In the genomic region with DNA sequence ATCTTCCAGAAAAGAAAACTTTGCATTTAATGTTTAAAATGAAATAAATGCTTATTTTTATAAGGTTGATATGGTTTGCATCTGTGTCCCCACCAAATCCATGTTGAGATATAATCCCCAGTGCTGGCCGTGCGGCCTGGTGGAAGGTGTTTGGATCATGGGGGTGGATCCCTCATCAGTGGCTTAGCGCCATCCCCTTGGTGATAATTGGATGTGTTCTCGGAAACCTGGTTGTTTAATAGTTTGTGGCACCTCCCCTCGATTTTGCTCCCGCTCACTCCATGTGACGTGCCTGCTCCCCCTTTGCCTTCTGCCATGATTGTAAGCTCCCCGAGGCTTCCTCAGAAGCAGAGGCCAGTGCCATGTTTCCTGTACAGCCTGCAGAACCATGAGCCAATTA, we compare ENCODE assay signal across 15 cellular contexts. TPM values are rescaled to one million over a fixed set of nuclear protein-coding genes. Genes with fewer than 3 reads are reported as not detected.
DNase-seq lines count a peak whose midpoint lies in the region; ATAC-seq and TF ChIP-seq lines count a peak whose summit lies in the region.
"Had no signal": no experiment of that assay in that cellular context is flagged by ENCODE, and none has a peak within 500 bp of the region (broad histone marks: within the 10 kb centered on the region; RNA-seq: fewer than 3 reads in every experiment).

No MANE protein-coding gene starts in this region.

- H3K36me3 ChIP-seq in hepatocyte (replicated peaks; ENCODE audit: insufficient read depth, low read depth) (no peaks in the 10 kb centered on the region), adrenal gland (replicated peaks in 1 of 2) (no peaks in the 10 kb centered on the region)
- H3K36me3 ChIP-seq: HAP-1 had no signal

- no peaks in the 10 kb centered on the region for H3K27me3 ChIP-seq in hepatocyte
- H3K27me3 ChIP-seq in adrenal gland = no peaks in the 10 kb centered on the region

- peaks cover 29% of the 10 kb centered on the region for H3K79me2 ChIP-seq in hepatocyte

- H3K9me2 ChIP-seq in hepatocyte (replicated peaks; ENCODE audit: insufficient read depth) = no peaks in the 10 kb centered on the region

- no peaks in the 10 kb centered on the region for H3K9me3 ChIP-seq in hepatocyte (ENCODE audit: low read depth)
- no peaks in the 10 kb centered on the region for H3K9me3 ChIP-seq in adrenal gland (replicated peaks in 1 of 3)
- H3K9me3 ChIP-seq: HAP-1 had no signal

- H4K20me1 ChIP-seq in hepatocyte (ENCODE audit: insufficient read depth, poor library complexity, severe bottlenecking) = peaks cover 4% of the 10 kb centered on the region

- H3K4me3 Mint-ChIP-seq in natural killer cell = peak overlapping the region; percentile 55
- H3K4me3 Mint-ChIP-seq in natural killer cell treated with Interleukin-12 subunit alpha and Interleukin-12 subunit beta and Interleukin-15 and Interleukin-18, amount 100 ng/mL, for 72 hours = no peak overlapping the region
- peak overlapping the region in 2 of 4 donors; percentile 75 to 86 for H3K4me3 Mint-ChIP-seq in IgD-negative memory B cell
- H3K4me3 Mint-ChIP-seq in neural crest cell = peak overlapping the region; percentile 73

- WGBS in hepatocyte (ENCODE audit: low lambda C conversion rate, missing lambda C conversion rate) = 87% methylated on average over 8 of the region's 8 CpGs
- WGBS in adrenal gland, 4 donors = 81 to 88% (median 83%) methylated on average over 8 of the region's 8 CpGs

- H3K4me3 ChIP-seq in hepatocyte (no peak overlapping the region), adrenal gland (no peak overlapping the region)
- H3K4me3 ChIP-seq: HAP-1 had no signal

- no peak for TF ChIP-seq POLR2A in adrenal gland (IDR thresholded peaks at IDR 0.05)

- DNase-seq in natural killer cell (no peak), neural crest cell (ENCODE audit: low read depth, low spot score) (no peak), hepatocyte (ENCODE audit: low spot score) (no peak), adrenal gland (no peak)
- DNase-seq in natural killer cell treated with Interleukin-12 subunit alpha and Interleukin-12 subunit beta and Interleukin-15 and Interleukin-18, amount 100 ng/mL, for 72 hours (ENCODE audit: low spot score) = no peak
- DNase-seq: C1 segment of cervical spinal cord; Calu3; CD8-positive, alpha-beta memory T cell; DMS53; DMS79 treated with DMSO at 0.1 percent for 48 hours; GF-D8; GOT3 had no signal

- H2AFZ ChIP-seq in hepatocyte = no peak overlapping the region

- H3K27me3 Mint-ChIP-seq in natural killer cell (ENCODE audit: low read depth in 2 of 2) (peaks cover 0 to 3% of the 10 kb centered on the region in 2 donors), IgD-negative memory B cell (peaks cover 9% of the 10 kb centered on the region), neural crest cell (ENCODE audit: low read depth) (peaks cover 25% of the 10 kb centered on the region)
- peaks cover 3 to 7% of the 10 kb centered on the region in 2 donors for H3K27me3 Mint-ChIP-seq in natural killer cell treated with Interleukin-12 subunit alpha and Interleukin-12 subunit beta and Interleukin-15 and Interleukin-18, amount 100 ng/mL, for 72 hours

- ATAC-seq in natural killer cell = no peak
- ATAC-seq in natural killer cell treated with Interleukin-12 subunit alpha and Interleukin-12 subunit beta and Interleukin-15 and Interleukin-18, amount 100 ng/mL, for 72 hours = no peak
- no peak for ATAC-seq in GM21619 (IDR thresholded peaks at IDR 0.05; ENCODE audit: unreplicated experiment)

- H3K9me3 Mint-ChIP-seq in natural killer cell (no peaks in the 10 kb centered on the region), IgD-negative memory B cell (peaks cover 0 to 1% (median 0%) of the 10 kb centered on the region in 3 donors), neural crest cell (no peaks in the 10 kb centered on the region)
- H3K9me3 Mint-ChIP-seq in natural killer cell treated with Interleukin-12 subunit alpha and Interleukin-12 subunit beta and Interleukin-15 and Interleukin-18, amount 100 ng/mL, for 72 hours = no peaks in the 10 kb centered on the region
- H3K9me3 Mint-ChIP-seq: CD8-positive, alpha-beta memory T cell had no signal

- no peak overlapping the region for H3K27ac Mint-ChIP-seq in natural killer cell
- peak overlapping the region in 1 of 2 donors; percentile 18 for H3K27ac Mint-ChIP-seq in natural killer cell treated with Interleukin-12 subunit alpha and Interleukin-12 subunit beta and Interleukin-15 and Interleukin-18, amount 100 ng/mL, for 72 hours
- peak overlapping the region in 2 of 3 donors; percentile 69 to 85 for H3K27ac Mint-ChIP-seq in IgD-negative memory B cell
- peak overlapping the region; percentile 63 for H3K27ac Mint-ChIP-seq in neural crest cell (ENCODE audit: unreplicated experiment)

- no peak overlapping the region for H3K4me2 ChIP-seq in hepatocyte

- intact Hi-C loops in natural killer cell (cut with micrococcal nuclease) (loop anchor here (10.0 kb wide), 1 partner anchor 347 kb away; no protein-coding TSS in a partner anchor), adrenal gland (cut with DNase I) (no loop called here)

- H3K4me1 Mint-ChIP-seq in natural killer cell = peaks cover 26 to 30% of the 10 kb centered on the region in 2 donors
- H3K4me1 Mint-ChIP-seq in natural killer cell treated with Interleukin-12 subunit alpha and Interleukin-12 subunit beta and Interleukin-15 and Interleukin-18, amount 100 ng/mL, for 72 hours (ENCODE audit: low read depth in 2 of 2) = peaks cover 23% of the 10 kb centered on the region in 2 donors
- peaks cover 16 to 21% (median 18%) of the 10 kb centered on the region in 3 donors for H3K4me1 Mint-ChIP-seq in IgD-negative memory B cell
- peaks cover 27% of the 10 kb centered on the region for H3K4me1 Mint-ChIP-seq in neural crest cell

- H3K4me1 ChIP-seq in hepatocyte (ENCODE audit: insufficient read depth) = peaks cover 12% of the 10 kb centered on the region
- H3K4me1 ChIP-seq in adrenal gland (replicated peaks in 1 of 2) = peaks cover 18 to 20% of the 10 kb centered on the region in 2 donors

- H3K36me3 Mint-ChIP-seq in natural killer cell = no peaks in the 10 kb centered on the region
- peaks cover 9% of the 10 kb centered on the region for H3K36me3 Mint-ChIP-seq in natural killer cell treated with Interleukin-12 subunit alpha and Interleukin-12 subunit beta and Interleukin-15 and Interleukin-18, amount 100 ng/mL, for 72 hours
- H3K36me3 Mint-ChIP-seq in IgD-negative memory B cell = no peaks in the 10 kb centered on the region
- no peaks in the 10 kb centered on the region for H3K36me3 Mint-ChIP-seq in neural crest cell (ENCODE audit: low read depth)

- H3K27ac ChIP-seq in hepatocyte = no peak overlapping the region
- no peak overlapping the region for H3K27ac ChIP-seq in adrenal gland

- no peak for TF ChIP-seq CTCF in natural killer cell (IDR thresholded peaks at IDR 0.05)
- no peak for TF ChIP-seq CTCF in neural crest cell (conservative IDR thresholded peaks at IDR 0.05)
- no peak for TF ChIP-seq CTCF in hepatocyte (IDR thresholded peaks at IDR 0.05; ENCODE audit: poor library complexity)
- no peak for TF ChIP-seq CTCF in adrenal gland (IDR thresholded peaks at IDR 0.05)

RNA-seq across cellular contexts. Expression of gene MTPAP, which starts 2.4 kb away (rescaled TPM):
- total RNA-seq in natural killer cell = 10 to 100 TPM; 31.2 to 42.1 (median 34.7) TPM
- 10 to 100 TPM; 30.1 to 50.3 TPM for total RNA-seq in natural killer cell treated with Interleukin-12 subunit alpha and Interleukin-12 subunit beta and Interleukin-15 and Interleukin-18, amount 100 ng/mL, for 72 hours
- polyA plus RNA-seq in IgD-negative memory B cell = 7.5 TPM
- total RNA-seq in neural crest cell = 30.9 and 36.0 TPM in 2 replicates
- total RNA-seq in hepatocyte = 17.8 and 21.0 TPM in 2 replicates
- 11.7 and 13.2 TPM in 2 replicates for polyA plus RNA-seq in hepatocyte
- 10 to 100 TPM in 7 of 8 donors, 1 to 10 TPM in 1; 4.4 to 30.7 (median 20.4) TPM for total RNA-seq in adrenal gland
- polyA plus RNA-seq in adrenal gland = 10 to 100 TPM; 10.8 to 27.8 (median 21.2) TPM

Comparison
In these comparisons a context has a peak if more than half of its experiments do, and no peak if none do; other contexts are left out.
1. H3K27ac Mint-ChIP-seq: peak in IgD-negative memory B cell (2 of 3) and neural crest cell (single experiment); none in natural killer cell (0 of 2).